Comparison of ENCODE assay signal across 8 cellular contexts in the genomic region with DNA sequence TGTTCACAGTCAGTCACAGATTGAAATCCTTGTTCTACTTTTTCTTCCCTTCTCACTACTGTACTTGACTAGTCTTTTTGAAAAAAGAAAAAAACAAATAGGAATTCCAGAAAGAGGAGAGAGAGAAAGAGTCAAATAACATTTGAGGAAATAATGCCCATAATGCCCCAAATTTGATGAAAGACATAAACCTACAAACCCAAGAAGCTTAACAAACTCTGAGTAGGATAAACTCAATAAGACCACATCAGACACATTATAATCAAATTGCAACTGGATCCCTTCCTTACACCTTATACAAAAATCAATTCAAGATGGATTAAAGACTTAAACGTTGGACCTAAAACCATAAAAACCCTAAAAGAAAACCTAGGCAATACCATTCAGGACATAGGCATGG.
"Had no signal": no experiment of that assay in that cellular context is flagged by ENCODE, and none has a peak within 500 bp of the region (broad histone marks: within the 10 kb centered on the region; RNA-seq: fewer than 3 reads in every experiment).

No MANE protein-coding gene starts in this region.

- DNase-seq: GDM1, GF-D8 had no signal

- ATAC-seq: GM12878 had no signal

- H3K4me3 ChIP-seq: GM12878 had no signal

- FAIRE-seq: G401.6, GM12878, GM12891, GM12892, GM18507, GM19239 had no signal
